ENCODE assay signal across 8 cellular contexts in the genomic region with DNA sequence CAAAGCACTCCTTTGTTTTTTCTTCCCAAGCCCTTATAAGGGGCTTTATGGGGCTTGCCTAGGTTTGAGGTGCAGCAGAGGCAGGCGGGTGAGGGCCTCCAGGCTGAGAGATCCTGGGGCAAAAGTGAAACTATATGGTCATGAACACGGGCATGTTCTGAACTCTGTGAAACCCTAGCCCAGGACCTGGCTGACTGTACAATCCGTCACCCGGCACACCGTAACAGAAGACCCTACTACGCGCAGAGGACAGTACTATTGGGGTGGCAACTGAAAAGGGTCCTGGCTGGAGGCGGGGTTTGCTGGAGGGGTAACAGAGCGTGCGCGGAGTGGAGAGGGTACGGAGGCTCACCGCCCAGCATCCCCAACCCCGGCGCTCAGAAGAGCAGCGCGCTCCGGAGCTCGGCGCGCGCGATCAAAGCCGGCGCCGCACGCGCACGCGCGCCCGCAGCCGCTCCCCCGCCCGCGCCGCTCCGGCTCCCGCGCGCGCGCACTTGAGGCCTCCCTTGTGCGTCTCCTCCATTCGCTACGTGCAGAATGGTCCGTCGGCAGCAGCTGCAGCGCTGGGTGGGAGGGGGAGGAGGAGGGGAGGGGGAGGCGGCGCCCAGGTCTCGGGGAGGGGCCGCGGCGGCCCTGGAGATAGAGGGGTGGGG. TPM values are rescaled to one million over a fixed set of nuclear protein-coding genes. Genes with fewer than 3 reads are reported as not detected.
DNase-seq lines count a peak whose midpoint lies in the region; ATAC-seq and TF ChIP-seq lines count a peak whose summit lies in the region.

No MANE protein-coding gene starts in this region.

- ATAC-seq in GM21390 (IDR thresholded peaks at IDR 0.05; ENCODE audit: unreplicated experiment) = peak; percentile 50

- H3K27ac Mint-ChIP-seq in neural crest cell (ENCODE audit: unreplicated experiment) = peak overlapping the region; percentile 43

- peak overlapping the region; percentile 89 for H3K4me3 Mint-ChIP-seq in neural crest cell

- H3K9me3 Mint-ChIP-seq in neural crest cell = no peaks in the 10 kb centered on the region

- peaks cover 16% of the 10 kb centered on the region for H3K4me1 Mint-ChIP-seq in neural crest cell

- no peaks in the 10 kb centered on the region for H3K36me3 Mint-ChIP-seq in neural crest cell (ENCODE audit: low read depth)

- TF ChIP-seq CTCF in C4-2B (conservative IDR thresholded peaks at IDR 0.05) (no peak), neural crest cell (conservative IDR thresholded peaks at IDR 0.05) (no peak)

- H3K27ac ChIP-seq in C4-2B (peak overlapping the region; percentile 47), substantia nigra (ENCODE audit: low read depth, low read length, poor library complexity, severe bottlenecking) (peak overlapping the region; percentile 59)

- peak; percentile 80 for DNase-seq in HuH-7.5 (ENCODE audit: low spot score)
- DNase-seq in activated CD8-positive, alpha-beta memory T cell treated with anti-CD3 and anti-CD28 coated beads, Interleukin-2, amount 50 U/mL, for 48 hours = peak; percentile 97
- DNase-seq in fibroblast of gingiva (ENCODE audit: low read depth) = peak; percentile 69
- DNase-seq in neural crest cell (ENCODE audit: low read depth, low spot score) = peak; percentile 74
- no peak for DNase-seq in substantia nigra (lab: John Stamatoyannopoulos, UW)
- DNase-seq in DMS114 treated with DMSO at 0.1 percent for 48 hours (lab: John Stamatoyannopoulos, UW; ENCODE audit: unreplicated experiment) = no peak

- H3K27me3 Mint-ChIP-seq in neural crest cell (ENCODE audit: low read depth) = peaks cover 8% of the 10 kb centered on the region

RNA-seq across cellular contexts. Expression of gene MRPL14, which starts 54.2 kb away (rescaled TPM):
- total RNA-seq in neural crest cell = 62.9 and 65.5 TPM in 2 replicates

RNA-seq across cellular contexts. Expression of gene TMEM63B, which starts 54.3 kb away (rescaled TPM):
- 47.0 and 51.2 TPM in 2 replicates for total RNA-seq in neural crest cell

Comparison
In these comparisons a context has a peak if more than half of its experiments do, and no peak if none do; other contexts are left out.
1. DNase-seq: peak in HuH-7.5 (single experiment), activated CD8-positive, alpha-beta memory T cell treated with anti-CD3 and anti-CD28 coated beads, Interleukin-2, amount 50 U/mL, for 48 hours (single experiment), fibroblast of gingiva (single experiment) and neural crest cell (single experiment); none in substantia nigra (0 of 49) and DMS114 treated with DMSO at 0.1 percent for 48 hours (single experiment).